Comparison of ENCODE assay signal across 1 cellular context in the genomic region with DNA sequence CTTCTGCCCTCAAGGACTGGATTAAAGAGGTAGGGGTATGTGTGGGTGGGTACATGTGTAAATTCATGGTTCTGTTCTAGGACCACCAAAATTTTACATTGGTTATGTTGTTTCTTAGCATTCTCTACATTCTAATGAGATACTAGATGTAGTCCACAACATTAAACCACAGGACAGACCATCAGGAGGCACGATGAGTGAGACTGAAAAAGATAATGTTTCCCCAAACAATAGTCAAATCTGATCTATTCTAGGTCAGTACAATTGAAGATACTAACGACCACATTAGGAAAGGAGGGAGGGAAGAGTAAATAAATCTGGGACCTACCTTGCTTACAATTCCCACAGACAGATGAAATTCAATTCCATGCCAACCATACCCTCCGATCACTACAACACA.
TF ChIP-seq lines count a peak whose summit lies in the region.

No MANE protein-coding gene starts in this region.

TF ChIP-seq in IMR-90, 13 proteins besides CTCF, POLR2A, EP300 and RAD21 (continued from another document):
- TF ChIP-seq, protein P1, sequence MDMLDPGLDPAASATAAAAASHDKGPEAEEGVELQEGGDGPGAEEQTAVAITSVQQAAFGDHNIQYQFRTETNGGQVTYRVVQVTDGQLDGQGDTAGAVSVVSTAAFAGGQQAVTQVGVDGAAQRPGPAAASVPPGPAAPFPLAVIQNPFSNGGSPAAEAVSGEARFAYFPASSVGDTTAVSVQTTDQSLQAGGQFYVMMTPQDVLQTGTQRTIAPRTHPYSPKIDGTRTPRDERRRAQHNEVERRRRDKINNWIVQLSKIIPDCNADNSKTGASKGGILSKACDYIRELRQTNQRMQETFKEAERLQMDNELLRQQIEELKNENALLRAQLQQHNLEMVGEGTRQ (IDR thresholded peaks at IDR 0.05; ENCODE audit: low read depth, low read length), result no peak
- TF ChIP-seq BHLHE40 (IDR thresholded peaks at IDR 0.05; ENCODE audit: low read depth, low read length), result no peak
- TF ChIP-seq SMC3 (IDR thresholded peaks at IDR 0.05; ENCODE audit: low read depth, low read length), result no peak
- TF ChIP-seq RFX5 (IDR thresholded peaks at IDR 0.05; ENCODE audit: low read depth, low read length), result no peak
- TF ChIP-seq MXI1 (IDR thresholded peaks at IDR 0.05; ENCODE audit: borderline replicate concordance, low read depth, low read length), result no peak
- no peak for TF ChIP-seq MAFK (IDR thresholded peaks at IDR 0.05; ENCODE audit: low read depth, low read length)
- TF ChIP-seq RCOR1 (IDR thresholded peaks at IDR 0.05; ENCODE audit: insufficient replicate concordance, low read length), result no peak
- TF ChIP-seq FOS (IDR thresholded peaks at IDR 0.05; ENCODE audit: low read depth, low read length), result no peak
- TF ChIP-seq, protein P2, sequence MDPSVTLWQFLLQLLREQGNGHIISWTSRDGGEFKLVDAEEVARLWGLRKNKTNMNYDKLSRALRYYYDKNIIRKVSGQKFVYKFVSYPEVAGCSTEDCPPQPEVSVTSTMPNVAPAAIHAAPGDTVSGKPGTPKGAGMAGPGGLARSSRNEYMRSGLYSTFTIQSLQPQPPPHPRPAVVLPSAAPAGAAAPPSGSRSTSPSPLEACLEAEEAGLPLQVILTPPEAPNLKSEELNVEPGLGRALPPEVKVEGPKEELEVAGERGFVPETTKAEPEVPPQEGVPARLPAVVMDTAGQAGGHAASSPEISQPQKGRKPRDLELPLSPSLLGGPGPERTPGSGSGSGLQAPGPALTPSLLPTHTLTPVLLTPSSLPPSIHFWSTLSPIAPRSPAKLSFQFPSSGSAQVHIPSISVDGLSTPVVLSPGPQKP (IDR thresholded peaks at IDR 0.05; ENCODE audit: borderline replicate concordance, low read depth, low read length), result no peak
- TF ChIP-seq NFE2L2 (IDR thresholded peaks at IDR 0.05; ENCODE audit: low read depth, low read length), result no peak
- TF ChIP-seq CHD1 (IDR thresholded peaks at IDR 0.05; ENCODE audit: low read depth, low read length), result no peak
